ENCODE assay signal across 8 cellular contexts in the genomic region with DNA sequence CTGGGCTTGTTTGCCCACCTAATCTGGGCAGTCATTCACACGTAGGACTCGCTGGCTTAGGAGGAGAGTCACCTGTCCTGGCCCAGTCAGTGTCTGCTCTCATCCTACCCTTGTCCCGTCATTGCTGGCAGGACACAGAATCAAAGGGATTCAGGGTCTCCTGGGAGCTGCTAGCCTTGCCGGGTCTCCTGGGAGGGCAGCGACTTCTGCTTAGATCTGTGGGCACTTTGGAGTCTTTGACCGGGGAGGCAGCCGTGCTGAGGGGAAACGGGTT. TPM values are rescaled to one million over a fixed set of nuclear protein-coding genes. Genes with fewer than 3 reads are reported as not detected.
A peak's percentile ranks its signal among the peaks of the same experiment; 100 is the strongest.
DNase-seq lines count a peak whose midpoint lies in the region; ATAC-seq and TF ChIP-seq lines count a peak whose summit lies in the region.

No MANE protein-coding gene starts in this region.

- TF ChIP-seq CTCF in cardiac fibroblast (IDR thresholded peaks at IDR 0.05; ENCODE audit: low read depth, low read length), result no peak
- no peak for TF ChIP-seq CTCF in natural killer cell (IDR thresholded peaks at IDR 0.05)

- no peaks in the 10 kb centered on the region for H3K9me3 ChIP-seq in BLaER1 treated with 17β-estradiol and CSF1 and Interleukin-3, amounts not matched to agents 10 nM and 100 nM (replicated peaks in 1 of 11)
- no peaks in the 10 kb centered on the region for H3K9me3 ChIP-seq in KOPT-K1 (ENCODE audit: insufficient read depth, low read length, poor library complexity, severe bottlenecking)

- 0 out of 22 replicates have a peak, but pooled peaks cover 0 to 4% (median 0%) of the 10 kb centered on the region in 11 experiments for H3K36me3 ChIP-seq in BLaER1 treated with 17β-estradiol and CSF1 and Interleukin-3, amounts not matched to agents 10 nM and 100 nM
- H3K36me3 ChIP-seq in KOPT-K1 (ENCODE audit: insufficient read depth, low read length), result no peaks in the 10 kb centered on the region

- H3K9me3 Mint-ChIP-seq in natural killer cell, result no peaks in the 10 kb centered on the region

- H3K27ac Mint-ChIP-seq in natural killer cell, result peak overlapping the region; percentile 97 to 99

- H3K4me1 Mint-ChIP-seq in natural killer cell, result peaks cover 49 to 64% of the 10 kb centered on the region in 2 donors

- DNase-seq in cardiac fibroblast (ENCODE audit: low read depth in 2 of 2) (no peak), natural killer cell (no peak), DMS 273 (lab: John Stamatoyannopoulos, UW; ENCODE audit: unreplicated experiment) (no peak), occipital lobe (lab: John Stamatoyannopoulos, UW) (no peak)

- H3K27ac ChIP-seq in BLaER1 treated with 17β-estradiol and CSF1 and Interleukin-3, amounts not matched to agents 10 nM and 100 nM, result peak overlapping the region; percentile 84 to 94 (median 90)
- H3K27ac ChIP-seq in KOPT-K1 (ENCODE audit: low read depth, low read length, poor library complexity, severe bottlenecking), result peak overlapping the region; percentile 74

- peak overlapping the region; percentile 95 to 100 (median 99) for H3K4me2 ChIP-seq in BLaER1 treated with 17β-estradiol and CSF1 and Interleukin-3, amounts not matched to agents 10 nM and 100 nM

- peaks cover 57 to 92% (median 87%) of the 10 kb centered on the region in 11 experiments for H4K20me1 ChIP-seq in BLaER1 treated with 17β-estradiol and CSF1 and Interleukin-3, amounts not matched to agents 10 nM and 100 nM

- H3K9ac ChIP-seq in BLaER1 treated with 17β-estradiol and CSF1 and Interleukin-3, amounts not matched to agents 10 nM and 100 nM, result peak overlapping the region; percentile 82 to 93 (median 87)

- peak overlapping the region; percentile 63 to 80 (median 75) for H3K4me3 ChIP-seq in BLaER1 treated with 17β-estradiol and CSF1 and Interleukin-3, amounts not matched to agents 10 nM and 100 nM
- H3K4me3 ChIP-seq in cardiac fibroblast (replicated peaks in 1 of 2; ENCODE audit: low read depth in 2 of 2, low read length in 2 of 2), result peak overlapping the region; percentile 29 to 66

- H3K27me3 ChIP-seq in BLaER1 treated with 17β-estradiol and CSF1 and Interleukin-3, amounts not matched to agents 10 nM and 100 nM, result peaks cover 0 to 4% (median under 1%) of the 10 kb centered on the region in 11 experiments; a peak in 7 of 22 replicates

- ATAC-seq in natural killer cell (peak in 1 of 3 donors; percentile 3), HG03460 (IDR thresholded peaks at IDR 0.05; ENCODE audit: unreplicated experiment) (no peak)
- no peak for ATAC-seq in activated CD4-positive, CD25-positive, alpha-beta regulatory T cell treated with anti-CD3 and anti-CD28 coated beads, Interleukin-2, amount 50 U/mL, for 24 hours

- no peaks in the 10 kb centered on the region for H3K36me3 Mint-ChIP-seq in natural killer cell

- H3K4me3 Mint-ChIP-seq in natural killer cell, result peak overlapping the region; percentile 86

- peaks cover 73 to 97% (median 96%) of the 10 kb centered on the region in 10 experiments for H3K4me1 ChIP-seq in BLaER1 treated with 17β-estradiol and CSF1 and Interleukin-3, amounts not matched to agents 10 nM and 100 nM

- no peaks in the 10 kb centered on the region for H3K27me3 Mint-ChIP-seq in natural killer cell (ENCODE audit: low read depth in 2 of 2)

- intact Hi-C loops in natural killer cell (cut with micrococcal nuclease), result no loop called here

RNA-seq across cellular contexts. Expression of a gene that starts 12.6 kb away (rescaled TPM):
- total RNA-seq in natural killer cell (10 to 100 TPM; 39.8 to 55.0 (median 49.4) TPM), occipital lobe (14.3 TPM)
